Comparison of ENCODE assay signal across 16 cellular contexts in the genomic region with DNA sequence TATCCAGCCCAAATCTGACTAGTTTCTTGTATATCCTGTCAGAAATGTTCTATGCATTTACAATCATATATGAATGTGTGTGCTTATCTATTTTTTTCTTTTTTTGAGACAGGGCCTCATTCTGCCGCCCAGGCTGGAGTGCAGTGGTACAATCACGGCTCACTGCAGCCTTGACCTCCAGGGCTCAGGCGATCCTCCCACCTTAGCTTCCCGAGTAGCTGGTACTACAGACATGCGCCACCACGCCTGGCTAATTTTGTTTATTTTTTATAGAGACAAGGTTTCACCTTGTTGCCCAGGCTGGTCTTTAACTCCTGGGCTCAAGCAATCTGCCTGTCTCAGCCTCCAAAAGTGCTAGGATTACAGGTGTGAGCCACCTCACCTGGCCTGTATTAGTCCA. TPM values are rescaled to one million over a fixed set of nuclear protein-coding genes. Genes with fewer than 3 reads are reported as not detected.
DNase-seq lines count a peak whose midpoint lies in the region; ATAC-seq and TF ChIP-seq lines count a peak whose summit lies in the region.
"Had no signal": no experiment of that assay in that cellular context is flagged by ENCODE, and none has a peak within 500 bp of the region (broad histone marks: within the 10 kb centered on the region; RNA-seq: fewer than 3 reads in every experiment).

No MANE protein-coding gene starts in this region.

- no peaks in the 10 kb centered on the region for H3K9me3 ChIP-seq in thyroid gland
- H3K9me3 ChIP-seq: Peyer's patch had no signal

- ATAC-seq in natural killer cell treated with Interleukin-12 subunit alpha and Interleukin-12 subunit beta and Interleukin-15 and Interleukin-18, amount 100 ng/mL, for 72 hours, result no peak
- ATAC-seq in natural killer cell (no peak), HG02970 (IDR thresholded peaks at IDR 0.05; ENCODE audit: low FRiP score, unreplicated experiment) (no peak), HG03039 (IDR thresholded peaks at IDR 0.05; ENCODE audit: unreplicated experiment) (no peak)
- ATAC-seq: Right ventricle myocardium inferior had no signal

- WGBS in thyroid gland, 2 donors, result 32 to 45% methylated on average over 6 of the region's 6 CpGs

- DNase-seq in T-helper 1 cell, result no peak
- no peak for DNase-seq in natural killer cell treated with Interleukin-12 subunit alpha and Interleukin-12 subunit beta and Interleukin-15 and Interleukin-18, amount 100 ng/mL, for 72 hours (ENCODE audit: low spot score)
- DNase-seq in natural killer cell, result no peak
- DNase-seq in left kidney (ENCODE audit: low read depth, low spot score), result peak; percentile 90
- DNase-seq in thyroid gland, result peak; percentile 77 to 85
- DNase-seq: KG1, NCI-H1048, NCI-H2081 treated with DMSO at 0.1 percent for 48 hours, NCI-H510A treated with DMSO at 0.1 percent for 48 hours, Peyer's patch had no signal

- no peak for TF ChIP-seq CTCF in natural killer cell (IDR thresholded peaks at IDR 0.05)
- TF ChIP-seq CTCF in thyroid gland (IDR thresholded peaks at IDR 0.05), result no peak

- TF ChIP-seq POLR2A in thyroid gland (IDR thresholded peaks at IDR 0.05), result no peak

- H3K4me1 Mint-ChIP-seq in T-helper 1 cell treated with Interleukin-12 subunit alpha and Interleukin-12 subunit beta and Interleukin-4 antibody, amounts not matched to agents 30 μg/mL and 1 μg/mL, for 36 hours (ENCODE audit: low read depth), result peaks cover 55% of the 10 kb centered on the region
- H3K4me1 Mint-ChIP-seq in natural killer cell treated with Interleukin-12 subunit alpha and Interleukin-12 subunit beta and Interleukin-15 and Interleukin-18, amount 100 ng/mL, for 72 hours (ENCODE audit: low read depth in 2 of 2), result peaks cover 63 to 75% of the 10 kb centered on the region in 2 donors
- H3K4me1 Mint-ChIP-seq in natural killer cell, result peaks cover 17 to 21% of the 10 kb centered on the region in 2 donors

- intact Hi-C loops in natural killer cell (cut with micrococcal nuclease), result no loop called here
- intact Hi-C loops in thyroid gland (cut with DNase I), result no loop called here

- no peak overlapping the region for H3K27ac ChIP-seq in thyroid gland
- H3K27ac ChIP-seq: 22Rv1, Peyer's patch had no signal

- H3K27me3 ChIP-seq in thyroid gland, result no peaks in the 10 kb centered on the region
- H3K27me3 ChIP-seq: Peyer's patch had no signal

- no peaks in the 10 kb centered on the region for H3K36me3 ChIP-seq in thyroid gland
- H3K36me3 ChIP-seq: Peyer's patch had no signal

- peaks cover 6% of the 10 kb centered on the region for H3K36me3 Mint-ChIP-seq in T-helper 1 cell treated with Interleukin-12 subunit alpha and Interleukin-12 subunit beta and Interleukin-4 antibody, amounts not matched to agents 30 μg/mL and 1 μg/mL, for 36 hours (ENCODE audit: low read depth)
- H3K36me3 Mint-ChIP-seq in natural killer cell treated with Interleukin-12 subunit alpha and Interleukin-12 subunit beta and Interleukin-15 and Interleukin-18, amount 100 ng/mL, for 72 hours, result no peaks in the 10 kb centered on the region
- H3K36me3 Mint-ChIP-seq in natural killer cell, result no peaks in the 10 kb centered on the region

- peaks cover 14 to 22% of the 10 kb centered on the region in 2 donors for H3K4me1 ChIP-seq in thyroid gland

- H3K9me3 Mint-ChIP-seq in T-helper 1 cell treated with Interleukin-12 subunit alpha and Interleukin-12 subunit beta and Interleukin-4 antibody, amounts not matched to agents 30 μg/mL and 1 μg/mL, for 36 hours, result no peaks in the 10 kb centered on the region
- no peaks in the 10 kb centered on the region for H3K9me3 Mint-ChIP-seq in natural killer cell treated with Interleukin-12 subunit alpha and Interleukin-12 subunit beta and Interleukin-15 and Interleukin-18, amount 100 ng/mL, for 72 hours
- H3K9me3 Mint-ChIP-seq in natural killer cell, result no peaks in the 10 kb centered on the region

- H3K27me3 Mint-ChIP-seq in T-helper 1 cell treated with Interleukin-12 subunit alpha and Interleukin-12 subunit beta and Interleukin-4 antibody, amounts not matched to agents 30 μg/mL and 1 μg/mL, for 36 hours (ENCODE audit: low read depth), result no peaks in the 10 kb centered on the region
- H3K27me3 Mint-ChIP-seq in natural killer cell treated with Interleukin-12 subunit alpha and Interleukin-12 subunit beta and Interleukin-15 and Interleukin-18, amount 100 ng/mL, for 72 hours, result no peaks in the 10 kb centered on the region
- no peaks in the 10 kb centered on the region for H3K27me3 Mint-ChIP-seq in natural killer cell (ENCODE audit: low read depth in 2 of 2)

- peak overlapping the region; percentile 45 for H3K27ac Mint-ChIP-seq in T-helper 1 cell treated with Interleukin-12 subunit alpha and Interleukin-12 subunit beta and Interleukin-4 antibody, amounts not matched to agents 30 μg/mL and 1 μg/mL, for 36 hours
- peak overlapping the region; percentile 52 to 57 for H3K27ac Mint-ChIP-seq in natural killer cell treated with Interleukin-12 subunit alpha and Interleukin-12 subunit beta and Interleukin-15 and Interleukin-18, amount 100 ng/mL, for 72 hours
- no peak overlapping the region for H3K27ac Mint-ChIP-seq in natural killer cell

- no peak overlapping the region for H3K4me3 Mint-ChIP-seq in T-helper 1 cell treated with Interleukin-12 subunit alpha and Interleukin-12 subunit beta and Interleukin-4 antibody, amounts not matched to agents 30 μg/mL and 1 μg/mL, for 36 hours
- H3K4me3 Mint-ChIP-seq in natural killer cell treated with Interleukin-12 subunit alpha and Interleukin-12 subunit beta and Interleukin-15 and Interleukin-18, amount 100 ng/mL, for 72 hours, result peak overlapping the region; percentile 50
- H3K4me3 Mint-ChIP-seq in natural killer cell, result no peak overlapping the region

- no peak overlapping the region for H3K4me3 ChIP-seq in thyroid gland (replicated peaks in 1 of 3)
- H3K4me3 ChIP-seq: Peyer's patch had no signal

RNA-seq across cellular contexts. Expression of a gene that starts 3.0 kb away (rescaled TPM):
- total RNA-seq in natural killer cell treated with Interleukin-12 subunit alpha and Interleukin-12 subunit beta and Interleukin-15 and Interleukin-18, amount 100 ng/mL, for 72 hours, result 1 to 10 TPM; 4.1 to 7.9 TPM
- total RNA-seq in natural killer cell (10 to 100 TPM in 1 of 3 donors, under 1 TPM in 2; 0.09 to 12.9 (median 0.70) TPM), thyroid gland (under 1 TPM in 1 of 4 donors, not detected in 3; 0.11 TPM)
- total RNA-seq: H1 had no signal

RNA-seq across cellular contexts. Expression of a gene that starts 16.1 kb away (rescaled TPM):
- total RNA-seq in natural killer cell treated with Interleukin-12 subunit alpha and Interleukin-12 subunit beta and Interleukin-15 and Interleukin-18, amount 100 ng/mL, for 72 hours, result 100 to 1,000 TPM; 176 to 617 TPM
- total RNA-seq in natural killer cell (10 to 100 TPM; 19.1 to 40.7 (median 25.4) TPM), thyroid gland (10 to 100 TPM; 41.0 to 64.5 (median 61.8) TPM)

Comparison
In these comparisons a context has a peak if more than half of its experiments do, and no peak if none do; other contexts are left out.
1. H3K27ac Mint-ChIP-seq: peak in T-helper 1 cell treated with Interleukin-12 subunit alpha and Interleukin-12 subunit beta and Interleukin-4 antibody, amounts not matched to agents 30 μg/mL and 1 μg/mL, for 36 hours (single experiment) and natural killer cell treated with Interleukin-12 subunit alpha and Interleukin-12 subunit beta and Interleukin-15 and Interleukin-18, amount 100 ng/mL, for 72 hours (2 of 2); none in natural killer cell (0 of 2).
2. DNase-seq: peak in left kidney (single experiment) and thyroid gland (2 of 2); none in T-helper 1 cell (0 of 5), natural killer cell treated with Interleukin-12 subunit alpha and Interleukin-12 subunit beta and Interleukin-15 and Interleukin-18, amount 100 ng/mL, for 72 hours (single experiment) and natural killer cell (single experiment).